14 cellular contexts compared by ENCODE assay signal in the genomic region with DNA sequence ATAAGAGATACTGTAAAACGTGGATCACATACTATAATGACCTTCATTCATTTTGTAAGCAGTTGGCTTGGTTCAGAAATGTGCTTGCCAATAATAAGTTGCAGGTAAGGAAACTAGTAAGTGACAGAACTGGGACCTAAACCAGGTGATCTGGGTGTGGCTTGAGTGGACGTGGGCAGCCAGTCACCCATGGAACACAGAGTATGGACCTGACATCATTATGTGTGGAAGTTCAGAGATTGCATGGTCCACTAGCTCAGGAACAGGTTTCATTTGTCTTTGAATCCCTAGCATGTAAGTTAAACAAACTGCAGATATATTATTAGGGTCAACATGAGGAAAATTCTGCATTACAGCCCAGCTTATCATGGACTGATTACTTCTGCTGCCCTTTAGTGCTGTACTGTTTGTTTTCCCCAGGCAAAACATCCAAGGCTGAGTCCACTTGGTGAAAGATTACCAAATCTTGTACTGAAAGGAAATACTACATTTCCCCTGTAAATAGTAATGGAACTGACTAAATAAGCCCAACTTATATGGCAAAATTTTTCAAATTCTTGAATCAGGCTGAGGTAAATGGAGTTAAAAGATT.
"Had no signal": no experiment of that assay in that cellular context is flagged by ENCODE, and none has a peak within 500 bp of the region (broad histone marks: within the 10 kb centered on the region; RNA-seq: fewer than 3 reads in every experiment).

No MANE protein-coding gene starts in this region.

- ATAC-seq: activated T-helper 17 cell treated with anti-CD3 and anti-CD28 coated beads, Interleukin-2, amount 50 U/mL, for 72 hours; esophagus mucosa; left lobe of liver; stimulated activated memory B cell treated with anti-CD40 and anti-IgM and Interleukin-4, amounts not matched to agents 10 μg/mL and 1 μg/mL and 100 μg/mL, for 72 hours had no signal

- H3K27ac Mint-ChIP-seq: activated naive CD4-positive, alpha-beta T cell treated with anti-CD3 and anti-CD28 coated beads for 36 hours; activated T-helper 17 cell treated with anti-CD3 and anti-CD28 coated beads, Interleukin-2, amount 50 U/mL, for 72 hours; memory B cell; nephron progenitor cell; stimulated activated memory B cell treated with anti-CD40 and anti-IgM and Interleukin-4, amounts not matched to agents 10 μg/mL and 1 μg/mL and 100 μg/mL, for 72 hours; T-helper 1 cell treated with Interleukin-12 subunit alpha and Interleukin-12 subunit beta and Interleukin-4 antibody, amounts not matched to agents 30 μg/mL and 1 μg/mL, for 36 hours had no signal

- H3K4me1 Mint-ChIP-seq: memory B cell, nephron progenitor cell had no signal

- DNase-seq: activated CD4-positive, alpha-beta T cell treated with anti-CD3 and anti-CD28 coated beads for 48 hours; activated naive CD4-positive, alpha-beta T cell treated with anti-CD3 and anti-CD28 coated beads for 36 hours; nephron progenitor cell; retina; stimulated activated CD4-positive, alpha-beta T cell treated with anti-CD3 and anti-CD28 coated beads, Interleukin-1b, Interleukin-23, amount 100 ng/mL, for 48 hours; trophoblast cell had no signal

- H3K4me3 ChIP-seq: SK-N-MC had no signal

- H3K27ac ChIP-seq: SK-N-MC had no signal

- H3K4me3 Mint-ChIP-seq: activated naive CD4-positive, alpha-beta T cell treated with anti-CD3 and anti-CD28 coated beads for 36 hours; activated T-helper 17 cell treated with anti-CD3 and anti-CD28 coated beads, Interleukin-2, amount 50 U/mL, for 72 hours; brain; memory B cell; nephron progenitor cell; stimulated activated memory B cell treated with anti-CD40 and anti-IgM and Interleukin-4, amounts not matched to agents 10 μg/mL and 1 μg/mL and 100 μg/mL, for 72 hours; T-helper 1 cell treated with Interleukin-12 subunit alpha and Interleukin-12 subunit beta and Interleukin-4 antibody, amounts not matched to agents 30 μg/mL and 1 μg/mL, for 36 hours had no signal

- H3K27me3 Mint-ChIP-seq: activated T-helper 17 cell treated with anti-CD3 and anti-CD28 coated beads, Interleukin-2, amount 50 U/mL, for 72 hours; brain had no signal
